Comparison of ENCODE assay signal across 10 cellular contexts in genomic region chr19:48962849-48963165, GRCh38. TPM values are rescaled to one million over a fixed set of nuclear protein-coding genes. Genes with fewer than 3 reads are reported as not detected.
DNase-seq lines count a peak whose midpoint lies in the region; ATAC-seq and TF ChIP-seq lines count a peak whose summit lies in the region.
"Had no signal": no experiment of that assay in that cellular context is flagged by ENCODE, and none has a peak within 500 bp of the region (broad histone marks: within the 10 kb centered on the region; RNA-seq: fewer than 3 reads in every experiment).

No MANE protein-coding gene starts in this region.

- H3K9me3 ChIP-seq in Loucy (ENCODE audit: insufficient read depth, low read depth, low read length) (no peaks in the 10 kb centered on the region), osteoblast (ENCODE audit: low read depth, low read length) (no peaks in the 10 kb centered on the region)

- H3K27me3 ChIP-seq in Loucy (ENCODE audit: insufficient read depth, low read length, poor library complexity, severe bottlenecking) (no peaks in the 10 kb centered on the region), dorsolateral prefrontal cortex (no peaks in the 10 kb centered on the region), osteoblast (ENCODE audit: insufficient read depth, low read length) (no peaks in the 10 kb centered on the region)

- H4K20me1 ChIP-seq in Loucy (ENCODE audit: insufficient read depth, low read length, poor library complexity, severe bottlenecking), result peaks cover 13% of the 10 kb centered on the region
- H4K20me1 ChIP-seq in osteoblast (ENCODE audit: insufficient read depth, low read length), result peaks cover 24% of the 10 kb centered on the region

- no peak for ATAC-seq in GM21526 (IDR thresholded peaks at IDR 0.05; ENCODE audit: low FRiP score, unreplicated experiment)
- ATAC-seq in GM18907 (IDR thresholded peaks at IDR 0.05; ENCODE audit: unreplicated experiment), result no peak

- H3K4me1 Mint-ChIP-seq in CD14-positive monocyte, result peaks cover 71% of the 10 kb centered on the region

- H3K79me2 ChIP-seq in Loucy (ENCODE audit: insufficient read depth, low read length), result peaks cover 31% of the 10 kb centered on the region
- H3K79me2 ChIP-seq in osteoblast (ENCODE audit: insufficient read depth, low read length), result peaks cover 22% of the 10 kb centered on the region

- peaks cover 0 to 14% (median 0%) of the 10 kb centered on the region in 3 donors for H3K27me3 Mint-ChIP-seq in CD14-positive monocyte (ENCODE audit: low read depth in 3 of 3)

- peak overlapping the region in 37 of 59 donors; percentile 26 to 99 (median 97) for H3K27ac ChIP-seq in dorsolateral prefrontal cortex
- no peak overlapping the region for H3K27ac ChIP-seq in osteoblast (ENCODE audit: low read depth, low read length)

- no peak overlapping the region for H2AFZ ChIP-seq in Loucy (ENCODE audit: low read length)
- H2AFZ ChIP-seq in osteoblast (ENCODE audit: low read length), result no peak overlapping the region

- H3K9me2 ChIP-seq in Loucy (replicated peaks; ENCODE audit: low read depth, low read length), result no peaks in the 10 kb centered on the region

- peak overlapping the region; percentile 95 to 99 (median 97) for H3K27ac Mint-ChIP-seq in CD14-positive monocyte

- peaks cover 32% of the 10 kb centered on the region for H3K4me1 ChIP-seq in Loucy (ENCODE audit: insufficient read depth, low read length, poor library complexity, severe bottlenecking)
- peaks cover 33% of the 10 kb centered on the region for H3K4me1 ChIP-seq in osteoblast (ENCODE audit: insufficient read depth, low read length)

- H3K9ac ChIP-seq in Loucy (ENCODE audit: low read depth, low read length, poor library complexity, severe bottlenecking), result peak overlapping the region; percentile 84

- peak overlapping the region; percentile 97 for H3K4me2 ChIP-seq in Loucy (ENCODE audit: low read depth, low read length, poor library complexity, severe bottlenecking)
- H3K4me2 ChIP-seq in osteoblast (ENCODE audit: insufficient read depth, low read length), result no peak overlapping the region

- intact Hi-C loops in CD14-positive monocyte (cut with micrococcal nuclease) (loop anchor here in 1 of 2 donors (10.0 kb wide), 1 partner anchor 328 kb away; the partner anchor contains the start of gene DBP), dorsolateral prefrontal cortex (cut with DNase I) (loop anchor here in 1 of 2 donors (2.0 to 10.0 kb wide), 2 partner anchors 90 to 328 kb away; partner anchors contain the start of genes DBP and PPP1R15A)

- H3K36me3 ChIP-seq in Loucy (ENCODE audit: insufficient read depth, low read length), result no peaks in the 10 kb centered on the region
- peaks cover 26% of the 10 kb centered on the region for H3K36me3 ChIP-seq in osteoblast (ENCODE audit: insufficient read depth, low read length)

- no peak overlapping the region for H3K4me3 ChIP-seq in Loucy (ENCODE audit: low read length, poor library complexity, severe bottlenecking)
- H3K4me3 ChIP-seq in dorsolateral prefrontal cortex, result no peak overlapping the region
- H3K4me3 ChIP-seq in osteoblast (ENCODE audit: insufficient read depth, low read length), result no peak overlapping the region

- no peaks in the 10 kb centered on the region for H3F3A ChIP-seq in Loucy (ENCODE audit: low read depth)

- peaks cover 26 to 36% of the 10 kb centered on the region in 2 donors for H3K36me3 Mint-ChIP-seq in CD14-positive monocyte

- peaks cover 0 to 10% (median 0%) of the 10 kb centered on the region in 7 donors for H3K9me3 Mint-ChIP-seq in CD14-positive monocyte

- H3K4me3 Mint-ChIP-seq in CD14-positive monocyte, result peak overlapping the region; percentile 74 to 99

- no peak for TF ChIP-seq CTCF in CD14-positive monocyte (IDR thresholded peaks at IDR 0.05)
- TF ChIP-seq CTCF in Loucy (conservative IDR thresholded peaks at IDR 0.05; ENCODE audit: low read length), result no peak
- TF ChIP-seq CTCF in dorsolateral prefrontal cortex (IDR thresholded peaks at IDR 0.05 in 54 of 56, conservative IDR thresholded peaks at IDR 0.05 in 2 of 56; ENCODE audit: low read depth in 1 of 56, partially characterized antibody in 56 of 56), result no peak
- no peak for TF ChIP-seq CTCF in osteoblast (IDR thresholded peaks at IDR 0.05; ENCODE audit: extremely low read depth, low read depth, low read length)

- DNase-seq in CD14-positive monocyte (ENCODE audit: low spot score) (no peak), dorsolateral prefrontal cortex (no peak), osteoblast (ENCODE audit: insufficient read length, low spot score, missing footprints) (peak; percentile 80), SKM-1 (lab: John Stamatoyannopoulos, UW; ENCODE audit: unreplicated experiment) (no peak), kidney tubule cell (ENCODE audit: low spot score) (no peak)
- DNase-seq: cerebellar nuclear complex had no signal

RNA-seq across cellular contexts. Expression of gene FTL, which starts 2.3 kb away (rescaled TPM):
- over 10,000 TPM; 23,650 to 26,681 TPM for polyA plus RNA-seq in CD14-positive monocyte
- total RNA-seq in dorsolateral prefrontal cortex, result 1,000 to 10,000 TPM in 102 of 120 experiments, 100 to 1,000 TPM in 18; 795 to 2,828 (median 1,249) TPM
- total RNA-seq in osteoblast, result 3,966 and 4,197 TPM in 2 replicates

RNA-seq across cellular contexts. Expression of gene BAX, which starts 8.1 kb away (rescaled TPM):
- 10 to 100 TPM; 69.2 to 80.5 TPM for polyA plus RNA-seq in CD14-positive monocyte
- total RNA-seq in dorsolateral prefrontal cortex (10 to 100 TPM; 24.4 to 60.6 (median 39.2) TPM), osteoblast (78.4 and 78.9 TPM in 2 replicates)

RNA-seq across cellular contexts. Expression of gene DHDH, which starts 29.3 kb away (rescaled TPM):
- polyA plus RNA-seq in CD14-positive monocyte, result under 1 TPM in 1 of 2 donors, not detected in 1; 0.38 TPM
- total RNA-seq in dorsolateral prefrontal cortex (1 to 10 TPM in 102 of 120 experiments, under 1 TPM in 8, not detected in 10; 0.60 to 6.2 (median 2.2) TPM), osteoblast (0.29 and 0.36 TPM in 2 replicates)
- total RNA-seq: lung microvascular endothelial cell had no signal

RNA-seq across cellular contexts. Expression of gene GYS1, which starts 30.3 kb away (rescaled TPM):
- polyA plus RNA-seq in CD14-positive monocyte, result 10 to 100 TPM; 13.3 to 21.3 TPM
- total RNA-seq in dorsolateral prefrontal cortex (10 to 100 TPM; 17.6 to 67.9 (median 37.0) TPM), osteoblast (25.6 and 44.5 TPM in 2 replicates)

RNA-seq across cellular contexts. Expression of gene RUVBL2, which starts 30.9 kb away (rescaled TPM):
- polyA plus RNA-seq in CD14-positive monocyte, result 10 to 100 TPM; 40.1 to 41.9 TPM
- total RNA-seq in dorsolateral prefrontal cortex (10 to 100 TPM; 39.7 to 85.0 (median 53.9) TPM), osteoblast (113 and 122 TPM in 2 replicates)
